1 cellular context compared by ENCODE assay signal in genomic region chr17:81685108-81685507, GRCh38.
TF ChIP-seq lines count a peak whose summit lies in the region.

No MANE protein-coding gene starts in this region.

TF ChIP-seq in K562, 482 proteins besides CTCF, POLR2A, EP300 and RAD21:
- TF ChIP-seq BRD9 (IDR thresholded peaks at IDR 0.05; ENCODE audit: low read depth, partially characterized antibody) (peak; percentile 95), KHSRP (IDR thresholded peaks at IDR 0.05) (no peak), XRCC4 (IDR thresholded peaks at IDR 0.05; ENCODE audit: extremely low read depth, insufficient read depth, insufficient read length) (no peak), C11orf30 (IDR thresholded peaks at IDR 0.05; ENCODE audit: low read depth) (no peak), ETV1 (tag; conservative IDR thresholded peaks at IDR 0.05; ENCODE audit: low read depth) (no peak), TARDBP (IDR thresholded peaks at IDR 0.05) (no peak), ZBTB33 (CRISPR knock-in tag; IDR thresholded peaks at IDR 0.05) (peak; percentile 82), CSDE1 (IDR thresholded peaks at IDR 0.05) (no peak)
TF ChIP-seq in K562: peak in this region for 2.
